In the genomic region with DNA sequence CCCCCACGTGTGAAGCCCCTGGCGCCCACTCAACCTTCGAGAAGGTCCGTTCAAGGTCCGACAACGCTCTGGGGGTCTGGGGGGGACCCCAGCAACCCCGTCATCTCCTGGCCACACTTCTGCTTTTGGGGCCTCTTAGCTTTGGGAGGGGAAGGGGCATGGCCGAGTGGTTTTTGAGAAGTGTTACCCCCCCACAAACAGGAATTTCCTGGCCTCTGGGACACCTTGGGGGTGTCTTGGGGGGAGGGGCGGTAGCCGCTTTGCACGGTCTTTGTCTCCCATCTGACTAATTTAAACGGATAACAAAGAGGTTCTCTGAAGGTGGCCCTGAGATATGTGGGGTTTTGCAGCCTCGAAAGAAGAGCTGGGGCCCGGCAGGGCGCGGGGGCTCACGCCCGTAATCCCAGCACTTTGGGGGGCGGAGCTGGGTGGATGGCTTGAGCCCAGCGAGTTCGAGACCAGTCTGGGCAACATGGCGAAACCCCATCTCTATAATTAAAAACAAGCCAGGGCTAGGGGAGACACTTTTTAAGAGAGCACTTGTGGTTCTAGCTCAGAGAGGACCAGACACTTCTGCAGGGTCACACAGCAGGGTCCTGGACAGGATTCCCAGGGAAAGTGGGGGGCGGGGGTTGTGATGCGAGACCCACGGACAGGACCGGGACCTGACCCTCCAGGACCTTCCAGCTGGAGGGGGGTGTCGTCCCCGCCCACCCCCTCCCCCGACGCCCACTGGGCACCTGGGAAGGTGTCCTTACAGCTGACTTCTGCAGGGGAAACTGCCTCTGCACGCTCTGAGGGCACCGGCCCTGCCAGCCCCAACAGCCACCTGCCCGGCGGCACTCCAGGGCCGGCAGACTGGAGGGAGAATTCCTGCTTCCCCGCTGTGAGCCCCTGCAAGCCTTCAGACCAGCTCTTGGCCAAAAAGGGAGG, we compare ENCODE assay signal across 1 cellular context.
TF ChIP-seq lines count a peak whose summit lies in the region.

No MANE protein-coding gene starts in this region.

TF ChIP-seq in GM23338, 12 proteins besides CTCF, POLR2A, EP300 and RAD21 (continued from another document):
- TF ChIP-seq, protein P1, sequence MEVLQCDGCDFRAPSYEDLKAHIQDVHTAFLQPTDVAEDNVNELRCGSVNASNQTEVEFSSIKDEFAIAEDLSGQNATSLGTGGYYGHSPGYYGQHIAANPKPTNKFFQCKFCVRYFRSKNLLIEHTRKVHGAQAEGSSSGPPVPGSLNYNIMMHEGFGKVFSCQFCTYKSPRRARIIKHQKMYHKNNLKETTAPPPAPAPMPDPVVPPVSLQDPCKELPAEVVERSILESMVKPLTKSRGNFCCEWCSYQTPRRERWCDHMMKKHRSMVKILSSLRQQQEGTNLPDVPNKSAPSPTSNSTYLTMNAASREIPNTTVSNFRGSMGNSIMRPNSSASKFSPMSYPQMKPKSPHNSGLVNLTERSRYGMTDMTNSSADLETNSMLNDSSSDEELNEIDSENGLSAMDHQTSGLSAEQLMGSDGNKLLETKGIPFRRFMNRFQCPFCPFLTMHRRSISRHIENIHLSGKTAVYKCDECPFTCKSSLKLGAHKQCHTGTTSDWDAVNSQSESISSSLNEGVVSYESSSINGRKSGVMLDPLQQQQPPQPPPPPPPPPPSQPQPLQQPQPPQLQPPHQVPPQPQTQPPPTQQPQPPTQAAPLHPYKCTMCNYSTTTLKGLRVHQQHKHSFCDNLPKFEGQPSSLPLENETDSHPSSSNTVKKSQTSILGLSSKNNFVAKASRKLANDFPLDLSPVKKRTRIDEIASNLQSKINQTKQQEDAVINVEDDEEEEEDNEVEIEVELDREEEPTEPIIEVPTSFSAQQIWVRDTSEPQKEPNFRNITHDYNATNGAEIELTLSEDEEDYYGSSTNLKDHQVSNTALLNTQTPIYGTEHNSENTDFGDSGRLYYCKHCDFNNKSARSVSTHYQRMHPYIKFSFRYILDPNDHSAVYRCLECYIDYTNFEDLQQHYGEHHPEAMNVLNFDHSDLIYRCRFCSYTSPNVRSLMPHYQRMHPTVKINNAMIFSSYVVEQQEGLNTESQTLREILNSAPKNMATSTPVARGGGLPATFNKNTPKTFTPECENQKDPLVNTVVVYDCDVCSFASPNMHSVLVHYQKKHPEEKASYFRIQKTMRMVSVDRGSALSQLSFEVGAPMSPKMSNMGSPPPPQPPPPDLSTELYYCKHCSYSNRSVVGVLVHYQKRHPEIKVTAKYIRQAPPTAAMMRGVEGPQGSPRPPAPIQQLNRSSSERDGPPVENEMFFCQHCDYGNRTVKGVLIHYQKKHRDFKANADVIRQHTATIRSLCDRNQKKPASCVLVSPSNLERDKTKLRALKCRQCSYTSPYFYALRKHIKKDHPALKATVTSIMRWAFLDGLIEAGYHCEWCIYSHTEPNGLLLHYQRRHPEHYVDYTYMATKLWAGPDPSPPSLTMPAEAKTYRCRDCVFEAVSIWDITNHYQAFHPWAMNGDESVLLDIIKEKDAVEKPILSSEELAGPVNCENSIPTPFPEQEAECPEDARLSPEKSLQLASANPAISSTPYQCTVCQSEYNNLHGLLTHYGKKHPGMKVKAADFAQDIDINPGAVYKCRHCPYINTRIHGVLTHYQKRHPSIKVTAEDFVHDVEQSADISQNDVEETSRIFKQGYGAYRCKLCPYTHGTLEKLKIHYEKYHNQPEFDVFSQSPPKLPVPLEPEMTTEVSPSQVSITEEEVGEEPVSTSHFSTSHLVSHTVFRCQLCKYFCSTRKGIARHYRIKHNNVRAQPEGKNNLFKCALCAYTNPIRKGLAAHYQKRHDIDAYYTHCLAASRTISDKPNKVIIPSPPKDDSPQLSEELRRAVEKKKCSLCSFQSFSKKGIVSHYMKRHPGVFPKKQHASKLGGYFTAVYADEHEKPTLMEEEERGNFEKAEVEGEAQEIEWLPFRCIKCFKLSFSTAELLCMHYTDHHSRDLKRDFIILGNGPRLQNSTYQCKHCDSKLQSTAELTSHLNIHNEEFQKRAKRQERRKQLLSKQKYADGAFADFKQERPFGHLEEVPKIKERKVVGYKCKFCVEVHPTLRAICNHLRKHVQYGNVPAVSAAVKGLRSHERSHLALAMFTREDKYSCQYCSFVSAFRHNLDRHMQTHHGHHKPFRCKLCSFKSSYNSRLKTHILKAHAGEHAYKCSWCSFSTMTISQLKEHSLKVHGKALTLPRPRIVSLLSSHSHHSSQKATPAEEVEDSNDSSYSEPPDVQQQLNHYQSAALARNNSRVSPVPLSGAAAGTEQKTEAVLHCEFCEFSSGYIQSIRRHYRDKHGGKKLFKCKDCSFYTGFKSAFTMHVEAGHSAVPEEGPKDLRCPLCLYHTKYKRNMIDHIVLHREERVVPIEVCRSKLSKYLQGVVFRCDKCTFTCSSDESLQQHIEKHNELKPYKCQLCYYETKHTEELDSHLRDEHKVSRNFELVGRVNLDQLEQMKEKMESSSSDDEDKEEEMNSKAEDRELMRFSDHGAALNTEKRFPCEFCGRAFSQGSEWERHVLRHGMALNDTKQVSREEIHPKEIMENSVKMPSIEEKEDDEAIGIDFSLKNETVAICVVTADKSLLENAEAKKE (CRISPR knock-in tag; IDR thresholded peaks at IDR 0.05), result no peak
- TF ChIP-seq POLR2AphosphoS5 (IDR thresholded peaks at IDR 0.05; ENCODE audit: low read depth), result no peak
- TF ChIP-seq JUNB (IDR thresholded peaks at IDR 0.05; ENCODE audit: unreplicated experiment), result no peak
- TF ChIP-seq CREB1 (CRISPR knock-in tag; IDR thresholded peaks at IDR 0.05; ENCODE audit: low read depth), result no peak
- no peak for TF ChIP-seq STAT1 (IDR thresholded peaks at IDR 0.05; ENCODE audit: unreplicated experiment)
- no peak for TF ChIP-seq ZNF331 (CRISPR knock-in tag; IDR thresholded peaks at IDR 0.05; ENCODE audit: low read depth)
- no peak for TF ChIP-seq EZH2phosphoT487 (IDR thresholded peaks at IDR 0.05; ENCODE audit: unreplicated experiment)
- TF ChIP-seq, protein P2, sequence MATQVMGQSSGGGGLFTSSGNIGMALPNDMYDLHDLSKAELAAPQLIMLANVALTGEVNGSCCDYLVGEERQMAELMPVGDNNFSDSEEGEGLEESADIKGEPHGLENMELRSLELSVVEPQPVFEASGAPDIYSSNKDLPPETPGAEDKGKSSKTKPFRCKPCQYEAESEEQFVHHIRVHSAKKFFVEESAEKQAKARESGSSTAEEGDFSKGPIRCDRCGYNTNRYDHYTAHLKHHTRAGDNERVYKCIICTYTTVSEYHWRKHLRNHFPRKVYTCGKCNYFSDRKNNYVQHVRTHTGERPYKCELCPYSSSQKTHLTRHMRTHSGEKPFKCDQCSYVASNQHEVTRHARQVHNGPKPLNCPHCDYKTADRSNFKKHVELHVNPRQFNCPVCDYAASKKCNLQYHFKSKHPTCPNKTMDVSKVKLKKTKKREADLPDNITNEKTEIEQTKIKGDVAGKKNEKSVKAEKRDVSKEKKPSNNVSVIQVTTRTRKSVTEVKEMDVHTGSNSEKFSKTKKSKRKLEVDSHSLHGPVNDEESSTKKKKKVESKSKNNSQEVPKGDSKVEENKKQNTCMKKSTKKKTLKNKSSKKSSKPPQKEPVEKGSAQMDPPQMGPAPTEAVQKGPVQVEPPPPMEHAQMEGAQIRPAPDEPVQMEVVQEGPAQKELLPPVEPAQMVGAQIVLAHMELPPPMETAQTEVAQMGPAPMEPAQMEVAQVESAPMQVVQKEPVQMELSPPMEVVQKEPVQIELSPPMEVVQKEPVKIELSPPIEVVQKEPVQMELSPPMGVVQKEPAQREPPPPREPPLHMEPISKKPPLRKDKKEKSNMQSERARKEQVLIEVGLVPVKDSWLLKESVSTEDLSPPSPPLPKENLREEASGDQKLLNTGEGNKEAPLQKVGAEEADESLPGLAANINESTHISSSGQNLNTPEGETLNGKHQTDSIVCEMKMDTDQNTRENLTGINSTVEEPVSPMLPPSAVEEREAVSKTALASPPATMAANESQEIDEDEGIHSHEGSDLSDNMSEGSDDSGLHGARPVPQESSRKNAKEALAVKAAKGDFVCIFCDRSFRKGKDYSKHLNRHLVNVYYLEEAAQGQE (IDR thresholded peaks at IDR 0.05; ENCODE audit: unreplicated experiment), result no peak
